ENCODE assay signal across 15 cellular contexts in the genomic region with DNA sequence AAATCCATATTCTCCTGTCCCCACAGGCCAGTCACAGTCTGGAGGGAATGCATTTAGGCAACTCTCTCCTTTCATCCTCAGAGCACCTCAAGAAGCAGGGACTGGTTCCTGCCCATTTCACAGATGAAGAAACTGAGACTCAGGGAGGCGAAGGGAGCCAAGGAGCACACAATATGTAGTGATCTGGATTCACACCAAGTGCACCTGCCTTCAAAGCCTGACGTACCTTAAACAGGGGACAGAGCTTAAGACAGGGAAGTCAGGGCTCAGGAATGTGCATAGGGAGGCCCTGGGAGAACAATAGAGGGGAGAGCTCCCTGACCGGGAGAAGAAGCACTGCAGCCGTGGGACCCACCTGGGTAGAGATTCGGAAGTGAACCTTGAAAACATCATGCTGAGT.
DNase-seq lines count a peak whose midpoint lies in the region; ATAC-seq and TF ChIP-seq lines count a peak whose summit lies in the region.
"Had no signal": no experiment of that assay in that cellular context is flagged by ENCODE, and none has a peak within 500 bp of the region (broad histone marks: within the 10 kb centered on the region; RNA-seq: fewer than 3 reads in every experiment).

No MANE protein-coding gene starts in this region.

- peak overlapping the region; percentile 64; the same call in 2 of the 3 replicates for H2BK15ac ChIP-seq in IMR-90 (ENCODE audit: low read depth, low read length)
- H2BK15ac ChIP-seq in mesendoderm (replicated peaks; ENCODE audit: low read depth) = no peak overlapping the region

- H3K4me3 Mint-ChIP-seq in endodermal cell (no peak overlapping the region), progenitor cell of endocrine pancreas (ENCODE audit: low read depth) (no peak overlapping the region)
- no peak overlapping the region for H3K4me3 Mint-ChIP-seq in activated naive CD4-positive, alpha-beta T cell treated with anti-CD3 and anti-CD28 coated beads, Interleukin-2, amount 10 ng/mL, durations not matched to agents 7 days and 5 days
- H3K4me3 Mint-ChIP-seq: CD14-positive monocyte; CD8-positive, alpha-beta T cell had no signal

- H2BK120ac ChIP-seq in IMR-90 (ENCODE audit: low read depth, low read length) = peak overlapping the region; percentile 26; the same call in 1 of the 2 replicates
- no peak overlapping the region for H2BK120ac ChIP-seq in mesendoderm (ENCODE audit: low read depth, low read length)

- no peak overlapping the region for H3K4me2 ChIP-seq in IMR-90 (ENCODE audit: low read depth, low read length)
- H3K4me2 ChIP-seq in mesendoderm (ENCODE audit: low read length) = no peak overlapping the region

- H4K5ac ChIP-seq in IMR-90 (ENCODE audit: low read depth, low read length) (peak overlapping the region; percentile 19; the same call in 1 of the 2 replicates), mesendoderm (ENCODE audit: low read length) (no peak overlapping the region)

- H3K9me1 ChIP-seq in IMR-90 (ENCODE audit: insufficient read depth, low read length) = peaks cover 19% of the 10 kb centered on the region

- H3K36me3 ChIP-seq in H7 (replicated peaks; ENCODE audit: control insufficient read depth, insufficient read depth, low read length) (no peaks in the 10 kb centered on the region), IMR-90 (ENCODE audit: control insufficient read depth, insufficient read depth, low read length) (no peaks in the 10 kb centered on the region), endodermal cell (ENCODE audit: control insufficient read depth, insufficient read depth, low read length) (no peaks in the 10 kb centered on the region), mesendoderm (ENCODE audit: control insufficient read depth, insufficient read depth, low read length) (no peaks in the 10 kb centered on the region), gastrocnemius medialis (no peaks in the 10 kb centered on the region)

- dilution Hi-C loops in IMR-90 (cut with HindIII; ENCODE audit: low sequenced_read_pairs, unreplicated experiment) = no loop called here

- H3K79me2 ChIP-seq in mesendoderm (ENCODE audit: control insufficient read depth, insufficient read depth, low read length) = no peaks in the 10 kb centered on the region

- no peak overlapping the region for H3K56ac ChIP-seq in IMR-90 (ENCODE audit: extremely low read depth, insufficient read depth, low read length)
- H3K56ac ChIP-seq in mesendoderm (ENCODE audit: low read length) = no peak overlapping the region

- ATAC-seq in IMR-90 (ENCODE audit: low read depth) (no peak), gastrocnemius medialis (no peak)
- ATAC-seq: CD8-positive, alpha-beta T cell; HCT116 had no signal

- H3K79me1 ChIP-seq in IMR-90 (ENCODE audit: low read depth in 1 of 2, low read length in 2 of 2) (peaks cover 5 to 52% of the 10 kb centered on the region in 2 experiments; a peak in 3 of 4 replicates), mesendoderm (ENCODE audit: low read length) (no peaks in the 10 kb centered on the region)

- no peaks in the 10 kb centered on the region for H3K36me3 Mint-ChIP-seq in endodermal cell (ENCODE audit: low read depth)
- H3K36me3 Mint-ChIP-seq in activated naive CD4-positive, alpha-beta T cell treated with anti-CD3 and anti-CD28 coated beads, Interleukin-2, amount 10 ng/mL, durations not matched to agents 7 days and 5 days = no peaks in the 10 kb centered on the region
- no peaks in the 10 kb centered on the region for H3K36me3 Mint-ChIP-seq in progenitor cell of endocrine pancreas (ENCODE audit: insufficient read depth)
- H3K36me3 Mint-ChIP-seq: CD14-positive monocyte; CD8-positive, alpha-beta T cell had no signal

- H3K9me3 Mint-ChIP-seq in endodermal cell = no peaks in the 10 kb centered on the region
- H3K9me3 Mint-ChIP-seq in activated naive CD4-positive, alpha-beta T cell treated with anti-CD3 and anti-CD28 coated beads, Interleukin-2, amount 10 ng/mL, durations not matched to agents 7 days and 5 days = no peaks in the 10 kb centered on the region
- no peaks in the 10 kb centered on the region for H3K9me3 Mint-ChIP-seq in progenitor cell of endocrine pancreas (ENCODE audit: low read depth)
- H3K9me3 Mint-ChIP-seq: CD14-positive monocyte; CD8-positive, alpha-beta T cell had no signal

- TF ChIP-seq POLR2A in IMR-90 (IDR thresholded peaks at IDR 0.05; ENCODE audit: low read depth, low read length) (no peak), gastrocnemius medialis (IDR thresholded peaks at IDR 0.05) (no peak)

- peak overlapping the region; percentile 66 for H2AK5ac ChIP-seq in IMR-90 (ENCODE audit: low read depth, low read length)
- H2AK5ac ChIP-seq in mesendoderm (ENCODE audit: low read length) = no peak overlapping the region

- H3K14ac ChIP-seq in IMR-90 (replicated peaks; ENCODE audit: low read depth, low read length) = 0 out of 2 replicates have a peak overlapping the region, but pooled peaks have one; percentile 8

- no peaks in the 10 kb centered on the region for H3K9me3 ChIP-seq in IMR-90 (ENCODE audit: control insufficient read depth, insufficient read depth, low read length)
- no peaks in the 10 kb centered on the region for H3K9me3 ChIP-seq in endodermal cell (ENCODE audit: control insufficient read depth, low read length)
- H3K9me3 ChIP-seq in gastrocnemius medialis = no peaks in the 10 kb centered on the region

- peak; percentile 71 for DNase-seq in H7
- no peak for DNase-seq in IMR-90
- peak; percentile 69 for DNase-seq in endodermal cell
- DNase-seq in mesendoderm = peak; percentile 37
- no peak for DNase-seq in gastrocnemius medialis
- DNase-seq in activated naive CD4-positive, alpha-beta T cell treated with anti-CD3 and anti-CD28 coated beads, Interleukin-2, amount 10 ng/mL, durations not matched to agents 7 days and 5 days = no peak
- DNase-seq in progenitor cell of endocrine pancreas (ENCODE audit: low spot score, unreplicated experiment) = no peak
- DNase-seq: CD8-positive, alpha-beta T cell; COR-L47; DMS153; DMS79 treated with DMSO at 0.1 percent for 48 hours; EL; GOT3 had no signal

- H2BK5ac ChIP-seq in IMR-90 (ENCODE audit: low read depth, low read length, poor library complexity, severe bottlenecking) (no peak overlapping the region), mesendoderm (ENCODE audit: low read length) (no peak overlapping the region)

- H4K8ac ChIP-seq in IMR-90 (ENCODE audit: low read depth in 2 of 2, low read length in 2 of 2) = peak overlapping the region in 1 of 2 experiments; percentile 54; a peak in 1 of 4 replicates
- no peak overlapping the region for H4K8ac ChIP-seq in mesendoderm (ENCODE audit: low read depth, low read length)

- H3K4me1 ChIP-seq in IMR-90 (ENCODE audit: control insufficient read depth, insufficient read depth, low read length) = peaks cover 17% of the 10 kb centered on the region
- H3K4me1 ChIP-seq in endodermal cell (ENCODE audit: control insufficient read depth, insufficient read depth, low read length) = no peaks in the 10 kb centered on the region
- H3K4me1 ChIP-seq in mesendoderm (ENCODE audit: control insufficient read depth, low read depth, low read length) = no peaks in the 10 kb centered on the region
- H3K4me1 ChIP-seq in gastrocnemius medialis = no peaks in the 10 kb centered on the region

- 80% methylated on average over 1 of the region's 5 CpGs; no CpG with 5 or more reads in 1 of the 2 experiments for WGBS in IMR-90 (ENCODE audit: extremely low coverage in 2 of 2, insufficient read length in 1 of 2), 2 experiments
- 74 to 75% methylated on average over 5 of the region's 5 CpGs for WGBS in endodermal cell (ENCODE audit: insufficient coverage in 1 of 2, insufficient read length in 1 of 2), 2 experiments
- WGBS in mesendoderm (ENCODE audit: extremely low coverage, insufficient coverage, low lambda C conversion rate) = no CpG with 5 or more reads among the region's 5 CpGs

- H3K18ac ChIP-seq in IMR-90 (ENCODE audit: low read depth, low read length) (no peak overlapping the region), mesendoderm (ENCODE audit: low read length) (no peak overlapping the region)

- intact Hi-C loops in IMR-90 (cut with micrococcal nuclease) (no loop called here), gastrocnemius medialis (cut with DNase I; ENCODE audit: low total_unique reads) (no loop called here)

- H3K27ac ChIP-seq in IMR-90 (ENCODE audit: insufficient read depth, low read length) (no peak overlapping the region), endodermal cell (ENCODE audit: low read depth, low read length) (no peak overlapping the region), mesendoderm (ENCODE audit: low read depth, low read length) (no peak overlapping the region), gastrocnemius medialis (no peak overlapping the region)

- H2AK9ac ChIP-seq in IMR-90 (replicated peaks; ENCODE audit: low read depth, low read length, poor library complexity) = peak overlapping the region; percentile 65

- H3K4ac ChIP-seq in IMR-90 (ENCODE audit: low read depth, low read length) = no peak overlapping the region; the same call in 1 of the 2 replicates
- H3K4ac ChIP-seq in mesendoderm (ENCODE audit: low read depth, low read length) = no peak overlapping the region

- POLR2A ChIA-PET in IMR-90 (lab: Charles Lee; ENCODE audit: unreplicated experiment) = no interaction called here

- H3K27ac Mint-ChIP-seq in endodermal cell (no peak overlapping the region), progenitor cell of endocrine pancreas (no peak overlapping the region)
- no peak overlapping the region for H3K27ac Mint-ChIP-seq in activated naive CD4-positive, alpha-beta T cell treated with anti-CD3 and anti-CD28 coated beads, Interleukin-2, amount 10 ng/mL, durations not matched to agents 7 days and 5 days
- H3K27ac Mint-ChIP-seq: CD14-positive monocyte; CD8-positive, alpha-beta T cell had no signal

- peak overlapping the region; percentile 26; the same call in 1 of the 2 replicates for H2BK20ac ChIP-seq in IMR-90 (ENCODE audit: low read depth, low read length)

- H3K9ac ChIP-seq in IMR-90 (ENCODE audit: low read depth, low read length) (no peak overlapping the region), endodermal cell (ENCODE audit: extremely low read depth, low read length, poor library complexity, severe bottlenecking) (no peak overlapping the region), mesendoderm (ENCODE audit: low read length) (no peak overlapping the region)

- TF ChIP-seq CTCF in IMR-90 (conservative IDR thresholded peaks at IDR 0.05; ENCODE audit: low read depth, low read length) = no peak
- TF ChIP-seq CTCF in endodermal cell (conservative IDR thresholded peaks at IDR 0.05) = no peak
- TF ChIP-seq CTCF in gastrocnemius medialis (IDR thresholded peaks at IDR 0.05 in 4 of 5, conservative IDR thresholded peaks at IDR 0.05 in 1 of 5) = no peak
- TF ChIP-seq CTCF in progenitor cell of endocrine pancreas (IDR thresholded peaks at IDR 0.05; ENCODE audit: unreplicated experiment) = no peak

- H3K23ac ChIP-seq in IMR-90 (ENCODE audit: low read depth, low read length) (no peak overlapping the region), mesendoderm (ENCODE audit: low read length) (no peak overlapping the region)

- H3K4me1 Mint-ChIP-seq in endodermal cell = peaks cover 3% of the 10 kb centered on the region
- H3K4me1 Mint-ChIP-seq in activated naive CD4-positive, alpha-beta T cell treated with anti-CD3 and anti-CD28 coated beads, Interleukin-2, amount 10 ng/mL, durations not matched to agents 7 days and 5 days = no peaks in the 10 kb centered on the region
- H3K4me1 Mint-ChIP-seq in progenitor cell of endocrine pancreas (ENCODE audit: low read depth) = no peaks in the 10 kb centered on the region
- H3K4me1 Mint-ChIP-seq: CD14-positive monocyte had no signal

- CTCF ChIA-PET in IMR-90 (lab: Yijun Ruan, JAX) = no interaction called here
- CTCF ChIA-PET in activated naive CD4-positive, alpha-beta T cell treated with anti-CD3 and anti-CD28 coated beads, Interleukin-2, amount 10 ng/mL, durations not matched to agents 7 days and 5 days (lab: Charles Lee) = no interaction called here

- H3K4me3 ChIP-seq in H7 (ENCODE audit: insufficient read depth, low read depth, low read length) = no peak overlapping the region
- H3K4me3 ChIP-seq in IMR-90 (ENCODE audit: insufficient read depth, low read depth, low read length) = no peak overlapping the region
- H3K4me3 ChIP-seq in endodermal cell (ENCODE audit: low read length) = no peak overlapping the region
- no peak overlapping the region for H3K4me3 ChIP-seq in mesendoderm (ENCODE audit: low read length)
- no peak overlapping the region for H3K4me3 ChIP-seq in gastrocnemius medialis

- H3K27me3 Mint-ChIP-seq in endodermal cell (ENCODE audit: insufficient read depth) (peaks cover 3% of the 10 kb centered on the region), progenitor cell of endocrine pancreas (peaks cover 24% of the 10 kb centered on the region)
- peaks cover 41% of the 10 kb centered on the region for H3K27me3 Mint-ChIP-seq in activated naive CD4-positive, alpha-beta T cell treated with anti-CD3 and anti-CD28 coated beads, Interleukin-2, amount 10 ng/mL, durations not matched to agents 7 days and 5 days

- in situ Hi-C loops in IMR-90 (cut with MboI; ENCODE audit: low sequenced_read_pairs) (no loop called here), gastrocnemius medialis (cut with MboI; ENCODE audit: low sequenced_read_pairs in 4 of 4) (no loop called here)

- H4K91ac ChIP-seq in IMR-90 (ENCODE audit: insufficient read depth, low read depth, low read length) = 0 out of 2 replicates have a peak overlapping the region, but pooled peaks have one; percentile 9

- no TSS peak for BruUV-seq in IMR-90 (replicated peaks; lab: Mats Ljungman, UMichigan)

- no peak overlapping the region for H2AFZ ChIP-seq in IMR-90 (replicated peaks; ENCODE audit: low read length, poor library complexity)

- no peaks in the 10 kb centered on the region for H4K20me1 ChIP-seq in IMR-90 (ENCODE audit: insufficient read depth, low read length)

- no peaks in the 10 kb centered on the region for H3K27me3 ChIP-seq in H7 (ENCODE audit: control insufficient read depth, insufficient read depth, low read length)
- H3K27me3 ChIP-seq in IMR-90 (ENCODE audit: control insufficient read depth, insufficient read depth, low read length) = no peaks in the 10 kb centered on the region
- H3K27me3 ChIP-seq in endodermal cell (ENCODE audit: control insufficient read depth, insufficient read depth, low read length, poor library complexity, severe bottlenecking) = peaks cover 6% of the 10 kb centered on the region
- no peaks in the 10 kb centered on the region for H3K27me3 ChIP-seq in mesendoderm (ENCODE audit: insufficient read depth, low read length, poor library complexity)
- H3K27me3 ChIP-seq in gastrocnemius medialis = peaks cover 0 to 3% (median 0%) of the 10 kb centered on the region in 3 donors

- TF ChIP-seq RAD21 in IMR-90 (IDR thresholded peaks at IDR 0.05; ENCODE audit: low read length) = no peak

Comparison
In these comparisons a context has a peak if more than half of its experiments do, and no peak if none do; other contexts are left out.
1. DNase-seq: peak in H7 (single experiment), endodermal cell (single experiment) and mesendoderm (single experiment); none in IMR-90 (single experiment), gastrocnemius medialis (0 of 2), activated naive CD4-positive, alpha-beta T cell treated with anti-CD3 and anti-CD28 coated beads, Interleukin-2, amount 10 ng/mL, durations not matched to agents 7 days and 5 days (single experiment) and progenitor cell of endocrine pancreas (single experiment).